8 cellular contexts compared by ENCODE assay signal in the genomic region with DNA sequence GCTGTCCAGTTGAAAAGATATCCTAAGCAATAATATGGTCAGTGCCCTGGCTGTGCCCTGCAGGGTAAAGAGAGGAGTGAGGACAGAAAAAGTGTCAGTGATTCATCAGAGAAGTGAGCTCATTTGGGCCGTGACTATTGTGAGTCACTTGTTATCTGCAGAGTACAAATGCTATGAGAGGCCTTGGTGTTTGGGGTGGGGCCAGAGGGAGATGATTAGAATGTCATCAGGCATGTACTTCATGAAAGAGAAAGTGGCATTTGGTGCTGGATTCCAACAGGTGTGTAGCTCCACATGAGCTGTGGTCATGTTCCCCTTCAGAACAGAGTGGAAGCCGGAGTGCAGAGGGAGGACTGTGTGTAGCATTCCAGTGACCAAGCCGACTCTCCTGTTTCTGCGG.
DNase-seq lines count a peak whose midpoint lies in the region; ATAC-seq and TF ChIP-seq lines count a peak whose summit lies in the region.

No MANE protein-coding gene starts in this region.

- H3K36me3 ChIP-seq in CD4-positive, CD25-positive, alpha-beta regulatory T cell (ENCODE audit: control insufficient read depth, insufficient read depth, low read length): no peaks in the 10 kb centered on the region
- H3K36me3 ChIP-seq in SK-N-SH (replicated peaks in 1 of 2; ENCODE audit: control insufficient read depth in 1 of 2, insufficient read depth in 2 of 2, low read length in 1 of 2): no peaks in the 10 kb centered on the region

- peaks cover 12% of the 10 kb centered on the region for H3K36me3 Mint-ChIP-seq in CD4-positive, CD25-positive, alpha-beta regulatory T cell
- H3K36me3 Mint-ChIP-seq in stimulated activated effector memory CD8-positive, alpha-beta T cell treated with anti-CD3 and anti-CD28 coated beads, Interleukin-12 subunit alpha, Interleukin-12 subunit beta, amount 100 ng/mL, for 72 hours: no peaks in the 10 kb centered on the region

- no peaks in the 10 kb centered on the region for H3K9me2 ChIP-seq in SK-N-SH

- H3K27ac ChIP-seq in CD4-positive, CD25-positive, alpha-beta regulatory T cell (ENCODE audit: insufficient read depth, low read length, poor library complexity, severe bottlenecking): no peak overlapping the region
- no peak overlapping the region for H3K27ac ChIP-seq in SK-N-SH (ENCODE audit: low read depth in 2 of 2, low read length in 1 of 2)

- WGBS in SK-N-SH (ENCODE audit: low lambda C conversion rate): 79% methylated on average over 4 of the region's 4 CpGs

- H2AFZ ChIP-seq in SK-N-SH (ENCODE audit: low read depth): no peak overlapping the region

- no peak overlapping the region for H3K4me3 Mint-ChIP-seq in CD4-positive, CD25-positive, alpha-beta regulatory T cell
- H3K4me3 Mint-ChIP-seq in stimulated activated effector memory CD8-positive, alpha-beta T cell treated with anti-CD3 and anti-CD28 coated beads, Interleukin-12 subunit alpha, Interleukin-12 subunit beta, amount 100 ng/mL, for 72 hours: no peak overlapping the region

- TF ChIP-seq RAD21 in SK-N-SH (IDR thresholded peaks at IDR 0.05; ENCODE audit: low read length): no peak

- TF ChIP-seq EP300 in SK-N-SH (IDR thresholded peaks at IDR 0.05; ENCODE audit: borderline replicate concordance in 1 of 2, low read depth in 1 of 2, low read length in 1 of 2): no peak

- POLR2A ChIA-PET in SK-N-SH (lab: Yijun Ruan, JAX): no interaction called here

- H3K79me2 ChIP-seq in SK-N-SH (ENCODE audit: insufficient read depth): no peaks in the 10 kb centered on the region

- H3K9me3 Mint-ChIP-seq in CD4-positive, CD25-positive, alpha-beta regulatory T cell: peaks cover 0 to 3% (median 0%) of the 10 kb centered on the region in 7 donors
- no peaks in the 10 kb centered on the region for H3K9me3 Mint-ChIP-seq in stimulated activated effector memory CD8-positive, alpha-beta T cell treated with anti-CD3 and anti-CD28 coated beads, Interleukin-12 subunit alpha, Interleukin-12 subunit beta, amount 100 ng/mL, for 72 hours

- no peaks in the 10 kb centered on the region for H3K4me1 ChIP-seq in CD4-positive, CD25-positive, alpha-beta regulatory T cell (ENCODE audit: control insufficient read depth, insufficient read depth, low read length, poor library complexity, severe bottlenecking)
- H3K4me1 ChIP-seq in SK-N-SH (ENCODE audit: control insufficient read depth in 1 of 2, insufficient read depth in 2 of 2, low read depth in 1 of 2, low read length in 1 of 2): no peaks in the 10 kb centered on the region; a peak in 2 of 4 replicates

- no peak for DNase-seq in CD4-positive, CD25-positive, alpha-beta regulatory T cell
- DNase-seq in HCEC 1CT (peak; percentile 89), SK-N-SH (no peak), glomerular visceral epithelial cell (ENCODE audit: extremely low spot score) (peak; percentile 53), NCI-H1105 treated with DMSO at 0.1 percent for 48 hours (lab: John Stamatoyannopoulos, UW) (no peak), NCI-H1417 treated with DMSO at 0.1 percent for 48 hours (lab: John Stamatoyannopoulos, UW) (no peak)
- peak in 1 of 2 donors; percentile 11 for DNase-seq in stimulated activated effector memory CD8-positive, alpha-beta T cell treated with anti-CD3 and anti-CD28 coated beads, Interleukin-12 subunit alpha, Interleukin-12 subunit beta, amount 100 ng/mL, for 72 hours (ENCODE audit: low spot score in 2 of 2)

- no peaks in the 10 kb centered on the region for H3K27me3 Mint-ChIP-seq in CD4-positive, CD25-positive, alpha-beta regulatory T cell

- no peaks in the 10 kb centered on the region for H3F3A ChIP-seq in SK-N-SH (replicated peaks; ENCODE audit: insufficient read depth)

- ATAC-seq in CD4-positive, CD25-positive, alpha-beta regulatory T cell (ENCODE audit: low read depth in 2 of 2): peak; percentile 68 to 84
- ATAC-seq in stimulated activated effector memory CD8-positive, alpha-beta T cell treated with anti-CD3 and anti-CD28 coated beads, Interleukin-12 subunit alpha, Interleukin-12 subunit beta, amount 100 ng/mL, for 72 hours: peak; percentile 100
- ATAC-seq in HG02588 (IDR thresholded peaks at IDR 0.05; ENCODE audit: unreplicated experiment): no peak

- no peak for TF ChIP-seq CTCF in SK-N-SH (IDR thresholded peaks at IDR 0.05)

- no peak overlapping the region for H3K4me3 ChIP-seq in CD4-positive, CD25-positive, alpha-beta regulatory T cell (ENCODE audit: low read depth, low read length)
- H3K4me3 ChIP-seq in SK-N-SH (ENCODE audit: low read depth in 2 of 2, low read length in 1 of 2): no peak overlapping the region

- H3K9me3 ChIP-seq in CD4-positive, CD25-positive, alpha-beta regulatory T cell (ENCODE audit: control insufficient read depth in 2 of 2, low read length in 2 of 2): no peaks in the 10 kb centered on the region
- H3K9me3 ChIP-seq in SK-N-SH: no peaks in the 10 kb centered on the region

- CTCF ChIA-PET in SK-N-SH (lab: Yijun Ruan, JAX): interaction anchor here (0.6 to 2.0 kb wide), 5 partner anchors 9 to 1031 kb away, joined by 3 to 5 read pairs (median 3); no protein-coding TSS in a partner anchor

- no peak overlapping the region for H3K9ac ChIP-seq in SK-N-SH

- H3K4me2 ChIP-seq in SK-N-SH: no peak overlapping the region; the same call in 1 of the 2 replicates

- H4K20me1 ChIP-seq in SK-N-SH (ENCODE audit: insufficient read depth): no peaks in the 10 kb centered on the region

- H3K4me1 Mint-ChIP-seq in CD4-positive, CD25-positive, alpha-beta regulatory T cell: peaks cover 23 to 33% (median 28%) of the 10 kb centered on the region in 4 donors
- H3K4me1 Mint-ChIP-seq in stimulated activated effector memory CD8-positive, alpha-beta T cell treated with anti-CD3 and anti-CD28 coated beads, Interleukin-12 subunit alpha, Interleukin-12 subunit beta, amount 100 ng/mL, for 72 hours: peaks cover 34% of the 10 kb centered on the region

- no peaks in the 10 kb centered on the region for H3K27me3 ChIP-seq in CD4-positive, CD25-positive, alpha-beta regulatory T cell (ENCODE audit: control insufficient read depth, insufficient read depth, low read length)
- no peaks in the 10 kb centered on the region for H3K27me3 ChIP-seq in SK-N-SH (ENCODE audit: insufficient read depth)

- peak overlapping the region in 1 of 3 donors; percentile 33 for H3K27ac Mint-ChIP-seq in CD4-positive, CD25-positive, alpha-beta regulatory T cell
- peak overlapping the region; percentile 2 for H3K27ac Mint-ChIP-seq in stimulated activated effector memory CD8-positive, alpha-beta T cell treated with anti-CD3 and anti-CD28 coated beads, Interleukin-12 subunit alpha, Interleukin-12 subunit beta, amount 100 ng/mL, for 72 hours

TF ChIP-seq in SK-N-SH, 30 proteins besides CTCF, POLR2A, EP300 and RAD21:
- TF ChIP-seq RXRA (IDR thresholded peaks at IDR 0.05; ENCODE audit: borderline replicate concordance, low read depth): no peak
- peak; percentile 36; the same call in 1 of the 2 replicates for TF ChIP-seq FOSL2 (IDR thresholded peaks at IDR 0.05; ENCODE audit: borderline replicate concordance, low read depth)
- no peak for TF ChIP-seq TCF12 (IDR thresholded peaks at IDR 0.05)
- no peak for TF ChIP-seq ELF1 (IDR thresholded peaks at IDR 0.05)
- no peak for TF ChIP-seq SMC3 (IDR thresholded peaks at IDR 0.05; ENCODE audit: low read depth, low read length)
TF ChIP-seq in SK-N-SH: peak in this region for 1.

Comparison
In these comparisons a context has a peak if more than half of its experiments do, and no peak if none do; other contexts are left out.
1. DNase-seq: peak in HCEC 1CT (single experiment) and glomerular visceral epithelial cell (single experiment); none in CD4-positive, CD25-positive, alpha-beta regulatory T cell (0 of 3), SK-N-SH (single experiment), NCI-H1105 treated with DMSO at 0.1 percent for 48 hours (single experiment) and NCI-H1417 treated with DMSO at 0.1 percent for 48 hours (single experiment).